Comparison of ENCODE assay signal across 1 cellular context in genomic region chr4:79788884-79789283, GRCh38.
TF ChIP-seq lines count a peak whose summit lies in the region.

No MANE protein-coding gene starts in this region.

TF ChIP-seq in K562, 482 proteins besides CTCF, POLR2A, EP300 and RAD21 (continued from another document and continues in another):
- TF ChIP-seq ZNF280A (IDR thresholded peaks at IDR 0.05; ENCODE audit: low read depth, partially characterized antibody) (peak; percentile 64), ZNF24 (IDR thresholded peaks at IDR 0.05) (no peak), MTA2 (IDR thresholded peaks at IDR 0.05; ENCODE audit: low read depth) (no peak), HEY1 (CRISPR knock-in tag; IDR thresholded peaks at IDR 0.05; ENCODE audit: borderline replicate concordance) (no peak), SUPT5H (IDR thresholded peaks at IDR 0.05) (no peak), BMI1 (IDR thresholded peaks at IDR 0.05; ENCODE audit: low read length) (no peak), CBX5 (IDR thresholded peaks at IDR 0.05; ENCODE audit: borderline replicate concordance, low read depth) (peak; percentile 87), BRF1 (IDR thresholded peaks at IDR 0.05; ENCODE audit: borderline replicate concordance, extremely low read depth, insufficient read length) (no peak), BCLAF1 (IDR thresholded peaks at IDR 0.05; ENCODE audit: borderline replicate concordance in 1 of 2, control insufficient read depth in 1 of 2, low read depth in 2 of 2, low read length in 1 of 2) (no peak), CBX3 (IDR thresholded peaks at IDR 0.05; ENCODE audit: borderline replicate concordance in 1 of 2, low read length in 2 of 2) (peak in 1 of 2 experiments; percentile 78; a peak in 2 of 3 replicates), POU5F1 (IDR thresholded peaks at IDR 0.05; ENCODE audit: borderline replicate concordance, low read depth, low read length, partially characterized antibody) (no peak), RBM22 (IDR thresholded peaks at IDR 0.05; ENCODE audit: low read depth, low read length, poor library complexity, severe bottlenecking) (no peak), ZBTB11 (CRISPR knock-in tag; IDR thresholded peaks at IDR 0.05) (no peak), CREB1 (IDR thresholded peaks at IDR 0.05) (no peak), CREB1 (CRISPR knock-in tag; IDR thresholded peaks at IDR 0.05) (no peak), ZNF124 (CRISPR knock-in tag; IDR thresholded peaks at IDR 0.05) (no peak), SP2 (IDR thresholded peaks at IDR 0.05; ENCODE audit: extremely low read depth, low read depth, low read length, poor library complexity, severe bottlenecking) (no peak), CUX1 (CRISPR knock-in tag; IDR thresholded peaks at IDR 0.05) (no peak), SREBF1 (IDR thresholded peaks at IDR 0.05; ENCODE audit: borderline replicate concordance, low read depth, low read length) (no peak), SP1 (CRISPR knock-in tag; IDR thresholded peaks at IDR 0.05) (no peak), SMAD4 (CRISPR knock-in tag; conservative IDR thresholded peaks at IDR 0.05) (no peak), CEBPB (tag; IDR thresholded peaks at IDR 0.05) (no peak), MNT (conservative IDR thresholded peaks at IDR 0.05) (no peak), ZNF354B (CRISPR knock-in tag; IDR thresholded peaks at IDR 0.05) (no peak), ZNF583 (CRISPR knock-in tag; IDR thresholded peaks at IDR 0.05) (no peak), PCBP1 (IDR thresholded peaks at IDR 0.05; ENCODE audit: low read depth, low read length, poor library complexity, severe bottlenecking) (no peak), CHD1 (IDR thresholded peaks at IDR 0.05; ENCODE audit: low read length) (no peak), CBX1 (IDR thresholded peaks at IDR 0.05; ENCODE audit: low read depth) (peak; percentile 63; the same call in 1 of the 2 replicates)
- TF ChIP-seq, protein P1, sequence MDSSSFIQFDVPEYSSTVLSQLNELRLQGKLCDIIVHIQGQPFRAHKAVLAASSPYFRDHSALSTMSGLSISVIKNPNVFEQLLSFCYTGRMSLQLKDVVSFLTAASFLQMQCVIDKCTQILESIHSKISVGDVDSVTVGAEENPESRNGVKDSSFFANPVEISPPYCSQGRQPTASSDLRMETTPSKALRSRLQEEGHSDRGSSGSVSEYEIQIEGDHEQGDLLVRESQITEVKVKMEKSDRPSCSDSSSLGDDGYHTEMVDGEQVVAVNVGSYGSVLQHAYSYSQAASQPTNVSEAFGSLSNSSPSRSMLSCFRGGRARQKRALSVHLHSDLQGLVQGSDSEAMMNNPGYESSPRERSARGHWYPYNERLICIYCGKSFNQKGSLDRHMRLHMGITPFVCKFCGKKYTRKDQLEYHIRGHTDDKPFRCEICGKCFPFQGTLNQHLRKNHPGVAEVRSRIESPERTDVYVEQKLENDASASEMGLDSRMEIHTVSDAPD (CRISPR knock-in tag; IDR thresholded peaks at IDR 0.05) = no peak
- TF ChIP-seq, protein P2, sequence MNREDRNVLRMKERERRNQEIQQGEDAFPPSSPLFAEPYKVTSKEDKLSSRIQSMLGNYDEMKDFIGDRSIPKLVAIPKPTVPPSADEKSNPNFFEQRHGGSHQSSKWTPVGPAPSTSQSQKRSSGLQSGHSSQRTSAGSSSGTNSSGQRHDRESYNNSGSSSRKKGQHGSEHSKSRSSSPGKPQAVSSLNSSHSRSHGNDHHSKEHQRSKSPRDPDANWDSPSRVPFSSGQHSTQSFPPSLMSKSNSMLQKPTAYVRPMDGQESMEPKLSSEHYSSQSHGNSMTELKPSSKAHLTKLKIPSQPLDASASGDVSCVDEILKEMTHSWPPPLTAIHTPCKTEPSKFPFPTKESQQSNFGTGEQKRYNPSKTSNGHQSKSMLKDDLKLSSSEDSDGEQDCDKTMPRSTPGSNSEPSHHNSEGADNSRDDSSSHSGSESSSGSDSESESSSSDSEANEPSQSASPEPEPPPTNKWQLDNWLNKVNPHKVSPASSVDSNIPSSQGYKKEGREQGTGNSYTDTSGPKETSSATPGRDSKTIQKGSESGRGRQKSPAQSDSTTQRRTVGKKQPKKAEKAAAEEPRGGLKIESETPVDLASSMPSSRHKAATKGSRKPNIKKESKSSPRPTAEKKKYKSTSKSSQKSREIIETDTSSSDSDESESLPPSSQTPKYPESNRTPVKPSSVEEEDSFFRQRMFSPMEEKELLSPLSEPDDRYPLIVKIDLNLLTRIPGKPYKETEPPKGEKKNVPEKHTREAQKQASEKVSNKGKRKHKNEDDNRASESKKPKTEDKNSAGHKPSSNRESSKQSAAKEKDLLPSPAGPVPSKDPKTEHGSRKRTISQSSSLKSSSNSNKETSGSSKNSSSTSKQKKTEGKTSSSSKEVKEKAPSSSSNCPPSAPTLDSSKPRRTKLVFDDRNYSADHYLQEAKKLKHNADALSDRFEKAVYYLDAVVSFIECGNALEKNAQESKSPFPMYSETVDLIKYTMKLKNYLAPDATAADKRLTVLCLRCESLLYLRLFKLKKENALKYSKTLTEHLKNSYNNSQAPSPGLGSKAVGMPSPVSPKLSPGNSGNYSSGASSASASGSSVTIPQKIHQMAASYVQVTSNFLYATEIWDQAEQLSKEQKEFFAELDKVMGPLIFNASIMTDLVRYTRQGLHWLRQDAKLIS (CRISPR knock-in tag; IDR thresholded peaks at IDR 0.05) = no peak
- TF ChIP-seq, protein P3, sequence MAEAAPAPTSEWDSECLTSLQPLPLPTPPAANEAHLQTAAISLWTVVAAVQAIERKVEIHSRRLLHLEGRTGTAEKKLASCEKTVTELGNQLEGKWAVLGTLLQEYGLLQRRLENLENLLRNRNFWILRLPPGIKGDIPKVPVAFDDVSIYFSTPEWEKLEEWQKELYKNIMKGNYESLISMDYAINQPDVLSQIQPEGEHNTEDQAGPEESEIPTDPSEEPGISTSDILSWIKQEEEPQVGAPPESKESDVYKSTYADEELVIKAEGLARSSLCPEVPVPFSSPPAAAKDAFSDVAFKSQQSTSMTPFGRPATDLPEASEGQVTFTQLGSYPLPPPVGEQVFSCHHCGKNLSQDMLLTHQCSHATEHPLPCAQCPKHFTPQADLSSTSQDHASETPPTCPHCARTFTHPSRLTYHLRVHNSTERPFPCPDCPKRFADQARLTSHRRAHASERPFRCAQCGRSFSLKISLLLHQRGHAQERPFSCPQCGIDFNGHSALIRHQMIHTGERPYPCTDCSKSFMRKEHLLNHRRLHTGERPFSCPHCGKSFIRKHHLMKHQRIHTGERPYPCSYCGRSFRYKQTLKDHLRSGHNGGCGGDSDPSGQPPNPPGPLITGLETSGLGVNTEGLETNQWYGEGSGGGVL (CRISPR knock-in tag; IDR thresholded peaks at IDR 0.05) = no peak
- TF ChIP-seq, protein P4, sequence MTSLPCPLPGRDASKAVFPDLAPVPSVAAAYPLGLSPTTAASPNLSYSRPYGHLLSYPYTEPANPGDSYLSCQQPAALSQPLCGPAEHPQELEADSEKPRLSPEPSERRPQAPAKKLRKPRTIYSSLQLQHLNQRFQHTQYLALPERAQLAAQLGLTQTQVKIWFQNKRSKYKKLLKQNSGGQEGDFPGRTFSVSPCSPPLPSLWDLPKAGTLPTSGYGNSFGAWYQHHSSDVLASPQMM (CRISPR knock-in tag; IDR thresholded peaks at IDR 0.05) = no peak
